ENCODE assay signal across 17 cellular contexts in the genomic region with DNA sequence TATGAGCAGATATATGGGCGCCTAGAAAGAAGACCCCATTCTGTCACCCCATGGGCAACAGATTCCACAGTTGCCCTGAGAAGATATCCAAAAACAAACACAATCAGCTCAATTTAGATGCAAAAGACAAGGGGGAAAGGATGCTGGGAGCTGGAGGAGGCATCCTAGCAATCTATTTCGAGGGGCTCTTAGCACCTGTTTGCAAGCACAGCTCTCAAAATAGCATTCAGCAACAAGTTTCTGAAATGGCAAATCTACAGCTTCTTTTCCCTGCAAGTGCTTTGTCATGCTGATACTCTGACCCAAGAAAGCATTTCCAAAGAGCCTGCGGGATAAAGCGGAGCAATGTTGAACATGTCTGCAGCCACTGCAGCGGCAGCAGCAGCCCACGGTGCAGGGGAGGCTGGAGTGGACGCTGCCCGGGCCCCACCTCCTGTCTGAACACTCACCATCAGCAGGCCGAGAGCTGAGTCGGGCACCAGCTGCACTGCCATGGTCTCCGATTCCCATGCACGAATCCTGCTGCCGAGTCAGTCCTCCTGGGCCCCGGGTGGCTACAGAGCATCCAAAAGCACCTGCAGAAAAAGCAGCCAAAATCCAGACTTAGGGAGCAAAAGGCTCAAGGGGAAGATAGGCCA. TPM values are rescaled to one million over a fixed set of nuclear protein-coding genes. Genes with fewer than 3 reads are reported as not detected.
DNase-seq lines count a peak whose midpoint lies in the region; ATAC-seq and TF ChIP-seq lines count a peak whose summit lies in the region.
"Had no signal": no experiment of that assay in that cellular context is flagged by ENCODE, and none has a peak within 500 bp of the region (broad histone marks: within the 10 kb centered on the region; RNA-seq: fewer than 3 reads in every experiment).

No MANE protein-coding gene starts in this region.

- H3K79me2 ChIP-seq in mesendoderm (ENCODE audit: control insufficient read depth, insufficient read depth, low read length) (no peaks in the 10 kb centered on the region), smooth muscle cell (ENCODE audit: low read depth) (no peaks in the 10 kb centered on the region)

- no peaks in the 10 kb centered on the region for H3K79me1 ChIP-seq in mesendoderm (ENCODE audit: low read length)

- H3K9me3 ChIP-seq in smooth muscle cell (replicated peaks; ENCODE audit: low read depth) = no peaks in the 10 kb centered on the region

- no peak for TF ChIP-seq CTCF in smooth muscle cell (IDR thresholded peaks at IDR 0.05; ENCODE audit: borderline replicate concordance, insufficient read depth, poor library complexity, severe bottlenecking)

- H3K4me1 ChIP-seq in mesendoderm (ENCODE audit: control insufficient read depth, low read depth, low read length) (peaks cover 3% of the 10 kb centered on the region), smooth muscle cell (ENCODE audit: low read depth) (no peaks in the 10 kb centered on the region)

- no peak overlapping the region for H3K18ac ChIP-seq in mesendoderm (ENCODE audit: low read length)

- no peaks in the 10 kb centered on the region for H3F3A ChIP-seq in smooth muscle cell (ENCODE audit: low read depth)

- no peak overlapping the region for H3K23ac ChIP-seq in mesendoderm (ENCODE audit: low read length)

- H3K36me3 ChIP-seq in mesendoderm (ENCODE audit: control insufficient read depth, insufficient read depth, low read length) (no peaks in the 10 kb centered on the region), smooth muscle cell (ENCODE audit: low read depth) (no peaks in the 10 kb centered on the region)

- no peak overlapping the region for H3K9ac ChIP-seq in mesendoderm (ENCODE audit: low read length)
- H3K9ac ChIP-seq in smooth muscle cell (ENCODE audit: low read depth) = no peak overlapping the region

- no CpG with 5 or more reads among the region's 14 CpGs for WGBS in mesendoderm (ENCODE audit: extremely low coverage, insufficient coverage, low lambda C conversion rate)
- 49% methylated on average over 14 of the region's 14 CpGs for WGBS in smooth muscle cell (ENCODE audit: low lambda C conversion rate)

- H3K27me3 ChIP-seq in mesendoderm (ENCODE audit: insufficient read depth, low read length, poor library complexity) (no peaks in the 10 kb centered on the region), smooth muscle cell (ENCODE audit: low read depth) (peaks cover 12% of the 10 kb centered on the region)

- H4K5ac ChIP-seq in mesendoderm (ENCODE audit: low read length) = no peak overlapping the region

- peak overlapping the region; percentile 13 for H2AFZ ChIP-seq in smooth muscle cell (ENCODE audit: low read depth)

- no peak overlapping the region for H3K4ac ChIP-seq in mesendoderm (ENCODE audit: low read depth, low read length)

- H3K4me3 ChIP-seq in mesendoderm (ENCODE audit: low read length) = no peak overlapping the region
- H3K4me3 ChIP-seq in smooth muscle cell = no peak overlapping the region

- no peak overlapping the region for H3K4me2 ChIP-seq in mesendoderm (ENCODE audit: low read length)
- no peak overlapping the region for H3K4me2 ChIP-seq in smooth muscle cell

- H3K27ac ChIP-seq in cingulate gyrus (ENCODE audit: low read depth, low read length) (peak overlapping the region; percentile 71), mesendoderm (ENCODE audit: low read depth, low read length) (no peak overlapping the region), smooth muscle cell (ENCODE audit: low read depth) (no peak overlapping the region)

- ATAC-seq in HG02938 (IDR thresholded peaks at IDR 0.05; ENCODE audit: unreplicated experiment) = no peak
- ATAC-seq: activated CD8-positive, alpha-beta T cell treated with anti-CD3 and anti-CD28 coated beads for 36 hours; activated T-cell treated with anti-CD3 and anti-CD28 coated beads, Interleukin-2, amount 50 U/mL, for 72 hours; naive thymus-derived CD4-positive, alpha-beta T cell had no signal

- H2BK5ac ChIP-seq in mesendoderm (ENCODE audit: low read length) = no peak overlapping the region

- H2BK15ac ChIP-seq in mesendoderm (replicated peaks; ENCODE audit: low read depth) = no peak overlapping the region

- no peak overlapping the region for H2AK5ac ChIP-seq in mesendoderm (ENCODE audit: low read length)

- no peaks in the 10 kb centered on the region for H4K20me1 ChIP-seq in smooth muscle cell (ENCODE audit: low read depth)

- DNase-seq in NCI-H146 (lab: John Stamatoyannopoulos, UW) = peak; percentile 82
- DNase-seq in mesendoderm = peak; percentile 29
- no peak for DNase-seq in smooth muscle cell (lab: John Stamatoyannopoulos, UW; ENCODE audit: unreplicated experiment)
- DNase-seq in germinal center (ENCODE audit: low spot score) = no peak
- no peak for DNase-seq in NCI-H526 (lab: John Stamatoyannopoulos, UW)
- DNase-seq: activated CD8-positive, alpha-beta T cell treated with anti-CD3 and anti-CD28 coated beads for 36 hours; activated naive CD8-positive, alpha-beta T cell treated with anti-CD3 and anti-CD28 coated beads, Interleukin-2, amount 10 ng/mL, durations not matched to agents 7 days and 5 days; activated T-cell treated with anti-CD3 and anti-CD28 coated beads, Interleukin-2, amount 50 U/mL, for 72 hours; AML-193; Calu3; effector memory CD4-positive, alpha-beta T cell; GF-D8; naive thymus-derived CD4-positive, alpha-beta T cell; NCI-H1930; NCI-H748 treated with DMSO at 0.1 percent for 48 hours had no signal

- peak overlapping the region; percentile 17 for H3K56ac ChIP-seq in mesendoderm (ENCODE audit: low read length)

- no peak overlapping the region for H2BK120ac ChIP-seq in mesendoderm (ENCODE audit: low read depth, low read length)

- H4K8ac ChIP-seq in mesendoderm (ENCODE audit: low read depth, low read length) = no peak overlapping the region

RNA-seq across cellular contexts. Expression of gene FRMD4A, which starts 1.0 kb away (rescaled TPM):
- 25.4 TPM for polyA plus RNA-seq in mesendoderm (2013, experiment 1 of 2)
- polyA plus RNA-seq in mesendoderm (2013, experiment 2 of 2) = 32.2 TPM
- 5.4 and 7.7 TPM in 2 replicates for total RNA-seq in smooth muscle cell
- polyA plus RNA-seq in smooth muscle cell = 3.0 and 3.8 TPM in 2 replicates

Comparison
In these comparisons a context has a peak if more than half of its experiments do, and no peak if none do; other contexts are left out.
1. DNase-seq: peak in NCI-H146 (single experiment) and mesendoderm (single experiment); none in smooth muscle cell (single experiment), germinal center (single experiment) and NCI-H526 (0 of 2).